In the genomic region with DNA sequence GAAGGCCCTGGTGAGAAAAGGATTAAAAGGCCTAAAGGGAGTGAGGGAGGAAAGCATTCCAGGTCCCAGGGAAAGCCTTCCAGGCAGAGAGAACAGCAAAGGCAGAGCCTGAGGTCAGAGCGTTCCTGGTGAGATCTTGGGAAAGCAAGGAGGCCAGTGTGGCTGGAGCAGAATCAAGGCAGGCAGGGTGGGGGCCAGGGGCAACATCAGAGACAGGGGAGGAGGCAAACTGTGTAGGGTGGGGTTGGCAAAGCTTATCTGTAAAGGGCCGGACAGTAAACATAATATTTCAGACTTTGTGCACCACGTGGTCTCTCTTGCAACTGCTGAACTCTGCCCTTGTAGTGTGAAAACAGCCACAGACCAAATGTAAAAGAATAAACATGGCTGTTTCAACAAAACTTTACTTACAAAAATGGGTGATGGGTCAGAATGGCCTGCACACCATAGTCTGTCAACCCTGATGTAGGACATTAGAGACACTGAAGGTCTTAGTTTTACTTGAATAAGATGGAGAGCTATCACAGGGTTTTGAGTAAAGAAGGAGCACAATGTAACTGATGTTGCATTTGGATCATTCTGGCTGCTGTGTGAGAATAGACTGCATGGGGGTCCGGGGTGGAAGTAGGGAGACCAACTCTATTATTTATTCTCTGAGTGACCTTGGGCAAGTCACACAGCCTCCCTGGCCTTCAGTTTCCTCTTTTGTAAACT, we compare ENCODE assay signal across 18 cellular contexts. TPM values are rescaled to one million over a fixed set of nuclear protein-coding genes. Genes with fewer than 3 reads are reported as not detected.
DNase-seq lines count a peak whose midpoint lies in the region; ATAC-seq and FAIRE-seq lines count a peak whose summit lies in the region.
"Had no signal": no experiment of that assay in that cellular context is flagged by ENCODE, and none has a peak within 500 bp of the region (broad histone marks: within the 10 kb centered on the region; RNA-seq: fewer than 3 reads in every experiment).

No MANE protein-coding gene starts in this region.

- no peak overlapping the region for H3K27ac Mint-ChIP-seq in activated T-cell treated with anti-CD3 and anti-CD28 coated beads, Interleukin-2, amount 50 U/mL, for 24 hours
- H3K27ac Mint-ChIP-seq: activated CD8-positive, alpha-beta T cell treated with anti-CD3 and anti-CD28 coated beads, Interleukin-2, amount 10 ng/mL, durations not matched to agents 7 days and 5 days; stimulated activated effector memory CD8-positive, alpha-beta T cell treated with anti-CD3 and anti-CD28 coated beads, Interleukin-12 subunit alpha, Interleukin-12 subunit beta, amount 100 ng/mL, for 72 hours had no signal

- H3K27ac ChIP-seq in small intestine (ENCODE audit: low read depth in 1 of 2, low read length in 1 of 2): peak overlapping the region; percentile 42 to 77
- H3K27ac ChIP-seq: RWPE1 had no signal

- FAIRE-seq in small intestine (lab: Jason Lieb, UNC): no peak
- no peak for FAIRE-seq in HTR-8/SVneo (lab: Jason Lieb, UNC)

- H3K27me3 Mint-ChIP-seq in activated T-cell treated with anti-CD3 and anti-CD28 coated beads, Interleukin-2, amount 50 U/mL, for 24 hours: peaks cover 7% of the 10 kb centered on the region

- H3K4me3 Mint-ChIP-seq in activated T-cell treated with anti-CD3 and anti-CD28 coated beads, Interleukin-2, amount 50 U/mL, for 24 hours: no peak overlapping the region
- H3K4me3 Mint-ChIP-seq: activated CD8-positive, alpha-beta T cell treated with anti-CD3 and anti-CD28 coated beads, Interleukin-2, amount 10 ng/mL, durations not matched to agents 7 days and 5 days; stimulated activated effector memory CD8-positive, alpha-beta T cell treated with anti-CD3 and anti-CD28 coated beads, Interleukin-12 subunit alpha, Interleukin-12 subunit beta, amount 100 ng/mL, for 72 hours had no signal

- H3K27me3 ChIP-seq in adipocyte (replicated peaks; ENCODE audit: control insufficient read depth, insufficient read depth, low read length): no peaks in the 10 kb centered on the region
- H3K27me3 ChIP-seq in small intestine (ENCODE audit: control insufficient read depth in 2 of 2, insufficient read depth in 2 of 2, low read length in 2 of 2): no peaks in the 10 kb centered on the region
- H3K27me3 ChIP-seq: breast epithelium had no signal

- peak overlapping the region; percentile 81 for H3K9ac ChIP-seq in adipocyte (ENCODE audit: low read length)

- H3K4me1 ChIP-seq in adipocyte (ENCODE audit: control insufficient read depth, insufficient read depth, low read length) (peaks cover 47% of the 10 kb centered on the region), small intestine (ENCODE audit: control insufficient read depth in 2 of 2, insufficient read depth in 1 of 2, low read depth in 1 of 2, low read length in 1 of 2) (peaks cover 0 to 5% of the 10 kb centered on the region in 2 donors)
- H3K4me1 ChIP-seq: breast epithelium, HAP-1 had no signal

- H3K4me1 Mint-ChIP-seq in activated T-cell treated with anti-CD3 and anti-CD28 coated beads, Interleukin-2, amount 50 U/mL, for 24 hours (ENCODE audit: low read depth): no peaks in the 10 kb centered on the region
- H3K4me1 Mint-ChIP-seq: stimulated activated effector memory CD8-positive, alpha-beta T cell treated with anti-CD3 and anti-CD28 coated beads, Interleukin-12 subunit alpha, Interleukin-12 subunit beta, amount 100 ng/mL, for 72 hours had no signal

- intact Hi-C loops in left ventricle myocardium superior (cut with micrococcal nuclease): loop anchor here (10.0 kb wide), 1 partner anchor 279 kb away; no protein-coding TSS in a partner anchor

- H3K4me3 ChIP-seq in adipocyte (ENCODE audit: low read length): peak overlapping the region; percentile 26
- H3K4me3 ChIP-seq in small intestine (ENCODE audit: low read depth in 1 of 2, low read length in 2 of 2): no peak overlapping the region
- H3K4me3 ChIP-seq: breast epithelium, HAP-1 had no signal

- 15 to 47% (median 33%) methylated on average over 4 of the region's 4 CpGs for WGBS in small intestine, 3 donors

- H3K36me3 Mint-ChIP-seq in activated T-cell treated with anti-CD3 and anti-CD28 coated beads, Interleukin-2, amount 50 U/mL, for 24 hours (ENCODE audit: low read depth): no peaks in the 10 kb centered on the region
- H3K36me3 Mint-ChIP-seq: stimulated activated effector memory CD8-positive, alpha-beta T cell treated with anti-CD3 and anti-CD28 coated beads, Interleukin-12 subunit alpha, Interleukin-12 subunit beta, amount 100 ng/mL, for 72 hours had no signal

- DNase-seq in ELF-1 (ENCODE audit: low read depth, low spot score) (peak; percentile 61), adipocyte (ENCODE audit: low read depth) (no peak), left ventricle myocardium superior (peak; percentile 43), small intestine (peak; percentile 96), HTR-8/SVneo (ENCODE audit: insufficient read length, low spot score) (no peak), DMS79 treated with DMSO at 0.1 percent for 48 hours (lab: John Stamatoyannopoulos, UW) (no peak)
- DNase-seq in activated T-cell treated with anti-CD3 and anti-CD28 coated beads, Interleukin-2, amount 50 U/mL, for 24 hours: no peak
- DNase-seq in stimulated activated naive CD4-positive, alpha-beta T cell treated with Interleukin-2 at 50 U/mL for 16 hours (lab: John Stamatoyannopoulos, UW): no peak
- DNase-seq: activated CD8-positive, alpha-beta T cell treated with anti-CD3 and anti-CD28 coated beads, Interleukin-2, amount 10 ng/mL, durations not matched to agents 7 days and 5 days; midbrain; NCI-H1048; stimulated activated CD4-positive, alpha-beta T cell treated with anti-CD3 and anti-CD28 coated beads, Interleukin-4, amount 100 ng/mL, for 1 hour had no signal

- peak; percentile 74 for ATAC-seq in left ventricle myocardium superior
- ATAC-seq: activated CD8-positive, alpha-beta T cell treated with anti-CD3 and anti-CD28 coated beads, Interleukin-2, amount 10 ng/mL, durations not matched to agents 7 days and 5 days had no signal

- no peaks in the 10 kb centered on the region for H3K9me3 Mint-ChIP-seq in activated T-cell treated with anti-CD3 and anti-CD28 coated beads, Interleukin-2, amount 50 U/mL, for 24 hours
- H3K9me3 Mint-ChIP-seq: stimulated activated effector memory CD8-positive, alpha-beta T cell treated with anti-CD3 and anti-CD28 coated beads, Interleukin-12 subunit alpha, Interleukin-12 subunit beta, amount 100 ng/mL, for 72 hours had no signal

- H3K36me3 ChIP-seq in adipocyte (ENCODE audit: control insufficient read depth, insufficient read depth, low read length, severe bottlenecking): no peaks in the 10 kb centered on the region
- no peaks in the 10 kb centered on the region for H3K36me3 ChIP-seq in small intestine (ENCODE audit: control insufficient read depth in 2 of 2, insufficient read depth in 2 of 2, low read length in 2 of 2)
- H3K36me3 ChIP-seq: breast epithelium, HAP-1 had no signal

- no peaks in the 10 kb centered on the region for H3K9me3 ChIP-seq in adipocyte (ENCODE audit: control insufficient read depth, low read length)
- H3K9me3 ChIP-seq in small intestine (ENCODE audit: control insufficient read depth, low read depth): no peaks in the 10 kb centered on the region
- H3K9me3 ChIP-seq: breast epithelium, HAP-1 had no signal

RNA-seq across cellular contexts. Expression of gene CPT2, which starts 13.2 kb away (rescaled TPM):
- total RNA-seq in left ventricle myocardium superior: 31.0 TPM
- 10 to 100 TPM; 28.1 to 35.8 (median 34.9) TPM for polyA plus RNA-seq in small intestine

RNA-seq across cellular contexts. Expression of gene CZIB, which starts 37.0 kb away (rescaled TPM):
- total RNA-seq in left ventricle myocardium superior: 56.4 TPM
- 10 to 100 TPM; 40.0 to 53.9 (median 45.4) TPM for polyA plus RNA-seq in small intestine

RNA-seq across cellular contexts. Expression of gene SLC1A7, which starts 41.0 kb away (rescaled TPM):
- 0.32 TPM for total RNA-seq in left ventricle myocardium superior
- polyA plus RNA-seq in small intestine: 1 to 10 TPM in 2 of 3 donors, under 1 TPM in 1; 0.73 to 9.2 (median 8.6) TPM
- total RNA-seq: activated CD8-positive, alpha-beta T cell treated with anti-CD3 and anti-CD28 coated beads, Interleukin-2, amount 10 ng/mL, durations not matched to agents 7 days and 5 days; NCI-H460; T-helper 2 cell treated with Interferon-gamma antibody and Interleukin-4, amounts not matched to agents 100 ng/mL and 5 ng/mL, for 36 hours had no signal

RNA-seq across cellular contexts. Expression of gene MAGOH, which starts 54.9 kb away (rescaled TPM):
- total RNA-seq in left ventricle myocardium superior: 25.0 TPM
- 100 to 1,000 TPM in 1 of 3 donors, 10 to 100 TPM in 2; 72.7 to 116 (median 97.7) TPM for polyA plus RNA-seq in small intestine

Comparison
In these comparisons a context has a peak if more than half of its experiments do, and no peak if none do; other contexts are left out.
1. DNase-seq: peak in ELF-1 (single experiment), left ventricle myocardium superior (single experiment) and small intestine (single experiment); none in adipocyte (single experiment), HTR-8/SVneo (single experiment), DMS79 treated with DMSO at 0.1 percent for 48 hours (single experiment), activated T-cell treated with anti-CD3 and anti-CD28 coated beads, Interleukin-2, amount 50 U/mL, for 24 hours (single experiment) and stimulated activated naive CD4-positive, alpha-beta T cell treated with Interleukin-2 at 50 U/mL for 16 hours (single experiment).